ENCODE assay signal across 8 cellular contexts in genomic region chr1:181143081-181143859, GRCh38.
"Had no signal": no experiment of that assay in that cellular context is flagged by ENCODE, and none has a peak within 500 bp of the region (broad histone marks: within the 10 kb centered on the region; RNA-seq: fewer than 3 reads in every experiment).

No MANE protein-coding gene starts in this region.

- H3K27ac Mint-ChIP-seq: WTC11 had no signal

- H3K27ac ChIP-seq: brain microvascular endothelial cell had no signal

- H3K9me3 Mint-ChIP-seq: activated T-cell treated with anti-CD3 and anti-CD28 coated beads, Interleukin-2, amount 50 U/mL, for 72 hours had no signal

- DNase-seq: cortex of kidney had no signal

- H3K36me3 ChIP-seq: brain microvascular endothelial cell, gastrocnemius medialis, heart left ventricle had no signal

- H3K9me3 ChIP-seq: gastrocnemius medialis, mucosa of descending colon had no signal

- H3K36me3 Mint-ChIP-seq: type B pancreatic cell, WTC11 had no signal

- H3K27me3 ChIP-seq: brain microvascular endothelial cell, gastrocnemius medialis, heart left ventricle had no signal

- H3K4me3 ChIP-seq: mucosa of descending colon had no signal
